21 cellular contexts compared by ENCODE assay signal in genomic region chr1:178279287-178279686, GRCh38.
A peak's percentile ranks its signal among the peaks of the same experiment; 100 is the strongest.
DNase-seq lines count a peak whose midpoint lies in the region; ATAC-seq and TF ChIP-seq lines count a peak whose summit lies in the region.
"Had no signal": no experiment of that assay in that cellular context is flagged by ENCODE, and none has a peak within 500 bp of the region (broad histone marks: within the 10 kb centered on the region; RNA-seq: fewer than 3 reads in every experiment).

No MANE protein-coding gene starts in this region.

- H3K9ac ChIP-seq in smooth muscle cell (ENCODE audit: low read depth): no peak overlapping the region

- no peak for ATAC-seq in GM21390 (IDR thresholded peaks at IDR 0.05; ENCODE audit: unreplicated experiment)
- ATAC-seq: A549, HCT116 had no signal

- H3K36me3 ChIP-seq in hepatocyte (replicated peaks; ENCODE audit: insufficient read depth, low read depth) (no peaks in the 10 kb centered on the region), smooth muscle cell (ENCODE audit: low read depth) (no peaks in the 10 kb centered on the region)
- H3K36me3 ChIP-seq: SJCRH30 had no signal

- no peaks in the 10 kb centered on the region for H3K36me3 Mint-ChIP-seq in chondrocyte (ENCODE audit: low read depth)
- H3K36me3 Mint-ChIP-seq: IgD-negative memory B cell had no signal

- H3K4me1 Mint-ChIP-seq in chondrocyte (ENCODE audit: low read depth): peaks cover 71% of the 10 kb centered on the region
- H3K4me1 Mint-ChIP-seq: IgD-negative memory B cell had no signal

- DNase-seq in HL-60 (ENCODE audit: low read depth in 1 of 2, low spot score in 1 of 2) (no peak), chondrocyte (ENCODE audit: low spot score) (no peak), hepatocyte (ENCODE audit: low spot score) (no peak), smooth muscle cell (lab: John Stamatoyannopoulos, UW; ENCODE audit: unreplicated experiment) (no peak), NCI-H146 (lab: John Stamatoyannopoulos, UW) (no peak), COLO829 (ENCODE audit: low spot score) (no peak)
- DNase-seq: C1 segment of cervical spinal cord, COR-L47, DMS153, Kasumi-1, NCI-H1105 treated with DMSO at 0.1 percent for 48 hours, NCI-H187 treated with DMSO at 0.1 percent for 48 hours, NCI-H2171 treated with DMSO at 0.1 percent for 48 hours, NCI-H748 treated with DMSO at 0.1 percent for 48 hours, OCI-M1, SJCRH30 had no signal

- no peak overlapping the region for H3K4me2 ChIP-seq in hepatocyte
- H3K4me2 ChIP-seq in smooth muscle cell: peak overlapping the region; percentile 45
- H3K4me2 ChIP-seq: A549 had no signal

- H3K4me3 Mint-ChIP-seq in chondrocyte (ENCODE audit: unreplicated experiment): no peak overlapping the region
- H3K4me3 Mint-ChIP-seq: IgD-negative memory B cell had no signal

- H3K27ac ChIP-seq in HL-60 (replicated peaks) (peak overlapping the region; percentile 39), hepatocyte (peak overlapping the region; percentile 51), smooth muscle cell (ENCODE audit: low read depth) (peak overlapping the region; percentile 70)
- H3K27ac ChIP-seq: A549, RWPE1, SJCRH30 had no signal

- H3K27me3 ChIP-seq in HL-60 (ENCODE audit: insufficient read depth, poor library complexity, severe bottlenecking) (no peaks in the 10 kb centered on the region), hepatocyte (no peaks in the 10 kb centered on the region), smooth muscle cell (ENCODE audit: low read depth) (no peaks in the 10 kb centered on the region)
- H3K27me3 ChIP-seq: SJCRH30 had no signal

- 100% methylated on average over 1 of the region's 1 CpG for WGBS in hepatocyte (ENCODE audit: low lambda C conversion rate, missing lambda C conversion rate)
- WGBS in smooth muscle cell (ENCODE audit: low lambda C conversion rate): 81% methylated on average over 1 of the region's 1 CpG

- H4K20me1 ChIP-seq in hepatocyte (ENCODE audit: insufficient read depth, poor library complexity, severe bottlenecking) (no peaks in the 10 kb centered on the region), smooth muscle cell (ENCODE audit: low read depth) (no peaks in the 10 kb centered on the region)

- H3K4me3 ChIP-seq in HL-60 (replicated peaks; ENCODE audit: insufficient read depth, low read length): no peak overlapping the region
- H3K4me3 ChIP-seq in hepatocyte: no peak overlapping the region
- H3K4me3 ChIP-seq in smooth muscle cell: no peak overlapping the region
- H3K4me3 ChIP-seq: A549, SJCRH30 had no signal

- H3K4me1 ChIP-seq in hepatocyte (ENCODE audit: insufficient read depth) (peaks cover 17% of the 10 kb centered on the region), smooth muscle cell (ENCODE audit: low read depth) (peaks cover 47% of the 10 kb centered on the region)

- H3K9me3 Mint-ChIP-seq in chondrocyte (ENCODE audit: low read depth): no peaks in the 10 kb centered on the region

- H3K9me3 ChIP-seq in hepatocyte (ENCODE audit: low read depth) (no peaks in the 10 kb centered on the region), smooth muscle cell (replicated peaks; ENCODE audit: low read depth) (no peaks in the 10 kb centered on the region)
- H3K9me3 ChIP-seq: A549, SJCRH30 had no signal

- no peaks in the 10 kb centered on the region for H3K27me3 Mint-ChIP-seq in chondrocyte (ENCODE audit: low read depth)

- H3F3A ChIP-seq in smooth muscle cell (ENCODE audit: low read depth): peaks cover 48% of the 10 kb centered on the region

- H2AFZ ChIP-seq in hepatocyte (no peak overlapping the region), smooth muscle cell (ENCODE audit: low read depth) (no peak overlapping the region)

- TF ChIP-seq CTCF in HL-60 (IDR thresholded peaks at IDR 0.05; ENCODE audit: insufficient read depth, low read length) (no peak), chondrocyte (IDR thresholded peaks at IDR 0.05) (no peak), hepatocyte (IDR thresholded peaks at IDR 0.05; ENCODE audit: poor library complexity) (no peak), smooth muscle cell (IDR thresholded peaks at IDR 0.05; ENCODE audit: borderline replicate concordance, insufficient read depth, poor library complexity, severe bottlenecking) (no peak)

- peak overlapping the region; percentile 1 for H3K27ac Mint-ChIP-seq in chondrocyte (ENCODE audit: unreplicated experiment)
- H3K27ac Mint-ChIP-seq: IgD-negative memory B cell had no signal

- H3K79me2 ChIP-seq in hepatocyte (peaks cover 32% of the 10 kb centered on the region), smooth muscle cell (ENCODE audit: low read depth) (peaks cover 26% of the 10 kb centered on the region)

- H3K9me2 ChIP-seq in hepatocyte (replicated peaks; ENCODE audit: insufficient read depth): no peaks in the 10 kb centered on the region
